In genomic region chr18:77377813-77378212, GRCh38 we compare ENCODE assay signal across 17 cellular contexts.
DNase-seq lines count a peak whose midpoint lies in the region; ATAC-seq and TF ChIP-seq lines count a peak whose summit lies in the region.
"Had no signal": no experiment of that assay in that cellular context is flagged by ENCODE, and none has a peak within 500 bp of the region (broad histone marks: within the 10 kb centered on the region; RNA-seq: fewer than 3 reads in every experiment).

No MANE protein-coding gene starts in this region.

- H3K4me2 ChIP-seq in mesenchymal stem cell (ENCODE audit: low read length, poor library complexity, severe bottlenecking) = no peak overlapping the region
- H3K4me2 ChIP-seq: BLaER1 had no signal

- H3K27me3 ChIP-seq in Panc1 (ENCODE audit: control insufficient read depth, insufficient read depth, low read length) (peaks cover 15% of the 10 kb centered on the region), mesenchymal stem cell (ENCODE audit: control insufficient read depth in 1 of 2, insufficient read depth in 1 of 2, low read length in 2 of 2) (peaks cover 0 to 15% of the 10 kb centered on the region in 2 experiments), upper lobe of right lung (no peaks in the 10 kb centered on the region)
- H3K27me3 ChIP-seq: BLaER1 had no signal

- no peak overlapping the region for H2BK5ac ChIP-seq in mesenchymal stem cell (ENCODE audit: low read depth, low read length, poor library complexity, severe bottlenecking)

- H3K4me3 ChIP-seq in Panc1 (ENCODE audit: low read depth in 2 of 2, low read length in 2 of 2) (no peak overlapping the region), mesenchymal stem cell (ENCODE audit: insufficient read depth in 1 of 2, low read depth in 1 of 2, low read length in 2 of 2) (no peak overlapping the region), upper lobe of right lung (no peak overlapping the region)
- H3K4me3 ChIP-seq: BLaER1 had no signal

- H3K36me3 Mint-ChIP-seq in stimulated activated effector memory CD8-positive, alpha-beta T cell treated with anti-CD3 and anti-CD28 coated beads, Interleukin-12 subunit alpha, Interleukin-12 subunit beta, amount 100 ng/mL, for 72 hours = no peaks in the 10 kb centered on the region
- H3K36me3 Mint-ChIP-seq: CD14-positive monocyte; CD4-positive, alpha-beta memory T cell had no signal

- no peak overlapping the region for H2BK120ac ChIP-seq in mesenchymal stem cell (ENCODE audit: low read depth, low read length)

- no peak overlapping the region for H3K4ac ChIP-seq in mesenchymal stem cell (ENCODE audit: low read depth in 1 of 2, low read length in 2 of 2)

- H3K27ac ChIP-seq in Panc1 (ENCODE audit: low read length) (no peak overlapping the region), mesenchymal stem cell (ENCODE audit: low read length, poor library complexity, severe bottlenecking) (no peak overlapping the region), upper lobe of right lung (no peak overlapping the region)
- H3K27ac ChIP-seq: BLaER1, HL-60 had no signal

- H2BK15ac ChIP-seq in mesenchymal stem cell (ENCODE audit: low read depth, poor library complexity, severe bottlenecking) = no peak overlapping the region

- no peaks in the 10 kb centered on the region for H3K9me3 Mint-ChIP-seq in stimulated activated effector memory CD8-positive, alpha-beta T cell treated with anti-CD3 and anti-CD28 coated beads, Interleukin-12 subunit alpha, Interleukin-12 subunit beta, amount 100 ng/mL, for 72 hours

- H4K8ac ChIP-seq in mesenchymal stem cell (ENCODE audit: low read length) = no peak overlapping the region

- no peak overlapping the region for H3K9ac ChIP-seq in mesenchymal stem cell (ENCODE audit: low read length)
- H3K9ac ChIP-seq: BLaER1 had no signal

- TF ChIP-seq CTCF in Panc1 (IDR thresholded peaks at IDR 0.05) (no peak), upper lobe of right lung (IDR thresholded peaks at IDR 0.05) (no peak)

- intact Hi-C loops in Panc1 (cut with micrococcal nuclease; ENCODE audit: unreplicated experiment) = no loop called here
- intact Hi-C loops in upper lobe of right lung (cut with DNase I) = no loop called here

- no peaks in the 10 kb centered on the region for H3K79me1 ChIP-seq in mesenchymal stem cell (replicated peaks; ENCODE audit: low read length, poor library complexity, severe bottlenecking)

- H3K36me3 ChIP-seq in Panc1 (ENCODE audit: control insufficient read depth, insufficient read depth, low read length) (no peaks in the 10 kb centered on the region), mesenchymal stem cell (ENCODE audit: control insufficient read depth in 1 of 2, insufficient read depth in 2 of 2, low read depth in 1 of 2, low read length in 2 of 2) (no peaks in the 10 kb centered on the region), upper lobe of right lung (no peaks in the 10 kb centered on the region)
- H3K36me3 ChIP-seq: BLaER1 had no signal

- H3K4me1 ChIP-seq in Panc1 (ENCODE audit: control insufficient read depth, insufficient read depth, low read length) = no peaks in the 10 kb centered on the region
- H3K4me1 ChIP-seq in mesenchymal stem cell (ENCODE audit: control insufficient read depth, insufficient read depth, low read depth, low read length) = no peaks in the 10 kb centered on the region
- no peaks in the 10 kb centered on the region for H3K4me1 ChIP-seq in upper lobe of right lung
- H3K4me1 ChIP-seq: BLaER1 had no signal

- H4K91ac ChIP-seq in mesenchymal stem cell (ENCODE audit: low read length) = peak overlapping the region; percentile 4

- H2AK5ac ChIP-seq in mesenchymal stem cell (ENCODE audit: low read length, severe bottlenecking) = no peak overlapping the region

- H3K4me1 Mint-ChIP-seq in stimulated activated effector memory CD8-positive, alpha-beta T cell treated with anti-CD3 and anti-CD28 coated beads, Interleukin-12 subunit alpha, Interleukin-12 subunit beta, amount 100 ng/mL, for 72 hours = no peaks in the 10 kb centered on the region
- H3K4me1 Mint-ChIP-seq: CD14-positive monocyte; CD4-positive, alpha-beta memory T cell had no signal

- no peak overlapping the region for H2BK12ac ChIP-seq in mesenchymal stem cell (ENCODE audit: low read length in 2 of 2)

- BruUV-seq in Panc1 (replicated peaks; lab: Mats Ljungman, UMichigan) = no TSS peak

- ATAC-seq in Panc1 = 0 out of 2 replicates have a peak, but pooled peaks have one; percentile 8
- peak; percentile 37 for ATAC-seq in stimulated activated effector memory CD8-positive, alpha-beta T cell treated with anti-CD3 and anti-CD28 coated beads, Interleukin-12 subunit alpha, Interleukin-12 subunit beta, amount 100 ng/mL, for 72 hours
- ATAC-seq in upper lobe of right lung = peak; percentile 42
- no peak for ATAC-seq in GM18519 (IDR thresholded peaks at IDR 0.05; ENCODE audit: low FRiP score, unreplicated experiment)
- ATAC-seq in HG03135 (IDR thresholded peaks at IDR 0.05; ENCODE audit: unreplicated experiment) = no peak

- H3K23ac ChIP-seq in mesenchymal stem cell (ENCODE audit: low read length in 2 of 2) = no peak overlapping the region

- CTCF ChIA-PET in Panc1 (lab: Charles Lee) = no interaction called here

- no peak overlapping the region for H3K27ac Mint-ChIP-seq in stimulated activated effector memory CD8-positive, alpha-beta T cell treated with anti-CD3 and anti-CD28 coated beads, Interleukin-12 subunit alpha, Interleukin-12 subunit beta, amount 100 ng/mL, for 72 hours
- H3K27ac Mint-ChIP-seq: CD14-positive monocyte; CD4-positive, alpha-beta memory T cell had no signal

- POLR2A ChIA-PET in Panc1 (lab: Charles Lee) = no interaction called here

- H3K4me3 Mint-ChIP-seq in stimulated activated effector memory CD8-positive, alpha-beta T cell treated with anti-CD3 and anti-CD28 coated beads, Interleukin-12 subunit alpha, Interleukin-12 subunit beta, amount 100 ng/mL, for 72 hours = no peak overlapping the region
- H3K4me3 Mint-ChIP-seq: CD14-positive monocyte; CD4-positive, alpha-beta memory T cell had no signal

- H3K18ac ChIP-seq in mesenchymal stem cell (ENCODE audit: low read depth in 1 of 2, low read length in 2 of 2) = no peak overlapping the region

- DNase-seq in Panc1 (ENCODE audit: low read depth, low spot score) (no peak), mesenchymal stem cell (no peak), upper lobe of right lung (no peak), H4 (ENCODE audit: low spot score) (no peak)
- DNase-seq in stimulated activated effector memory CD8-positive, alpha-beta T cell treated with anti-CD3 and anti-CD28 coated beads, Interleukin-12 subunit alpha, Interleukin-12 subunit beta, amount 100 ng/mL, for 72 hours (ENCODE audit: low spot score in 2 of 2) = no peak
- no peak for DNase-seq in activated T-cell treated with anti-CD3 and anti-CD28 coated beads, Interleukin-2, amount 50 U/mL, for 48 hours
- DNase-seq: 8988T; CD4-positive, alpha-beta memory T cell; DMS153; DMS79; GDM1; HCEC 1CT had no signal

- H3K9me3 ChIP-seq in Panc1 (ENCODE audit: control insufficient read depth, insufficient read depth, low read depth, low read length) = no peaks in the 10 kb centered on the region
- H3K9me3 ChIP-seq in mesenchymal stem cell (ENCODE audit: control insufficient read depth, low read length) = no peaks in the 10 kb centered on the region
- no peaks in the 10 kb centered on the region for H3K9me3 ChIP-seq in upper lobe of right lung
- H3K9me3 ChIP-seq: BLaER1 had no signal

- 87% methylated on average over 6 of the region's 6 CpGs for WGBS in mesenchymal stem cell

- in situ Hi-C loops in Panc1 (cut with HindIII; ENCODE audit: low pct_unique_long_range_greater_than_20kb, low sequenced_read_pairs) = no loop called here

- no peak overlapping the region for H3K14ac ChIP-seq in mesenchymal stem cell (ENCODE audit: low read length in 2 of 2)

- H2AFZ ChIP-seq in mesenchymal stem cell (ENCODE audit: low read depth, low read length) = no peak overlapping the region

Comparison
In these comparisons a context has a peak if more than half of its experiments do, and no peak if none do; other contexts are left out.
1. ATAC-seq: peak in Panc1 (single experiment), stimulated activated effector memory CD8-positive, alpha-beta T cell treated with anti-CD3 and anti-CD28 coated beads, Interleukin-12 subunit alpha, Interleukin-12 subunit beta, amount 100 ng/mL, for 72 hours (single experiment) and upper lobe of right lung (single experiment); none in GM18519 (single experiment) and HG03135 (single experiment).